In the genomic region with DNA sequence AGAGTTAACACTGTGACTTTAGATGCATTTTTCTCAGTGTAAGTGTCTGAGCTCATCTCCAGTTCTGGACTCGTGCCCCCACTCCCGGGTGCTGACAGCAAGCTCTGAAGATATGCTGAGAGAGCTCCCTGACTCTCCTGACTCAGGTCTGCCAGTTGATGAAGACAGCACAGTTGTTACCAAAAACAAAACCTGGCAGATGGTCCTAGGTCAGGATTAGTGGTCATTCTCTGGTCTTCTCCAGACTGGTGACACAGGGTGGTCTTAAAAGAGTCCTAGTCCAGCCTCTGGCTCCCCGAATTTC, we compare ENCODE assay signal across 15 cellular contexts. TPM values are rescaled to one million over a fixed set of nuclear protein-coding genes. Genes with fewer than 3 reads are reported as not detected.
A peak's percentile ranks its signal among the peaks of the same experiment; 100 is the strongest.
DNase-seq lines count a peak whose midpoint lies in the region; ATAC-seq and TF ChIP-seq lines count a peak whose summit lies in the region.
"Had no signal": no experiment of that assay in that cellular context is flagged by ENCODE, and none has a peak within 500 bp of the region (broad histone marks: within the 10 kb centered on the region; RNA-seq: fewer than 3 reads in every experiment).

No MANE protein-coding gene starts in this region.

- no peak for TF ChIP-seq POLR2A in ovary (IDR thresholded peaks at IDR 0.05)

- H3K27ac ChIP-seq in ovary: no peak overlapping the region
- H3K27ac ChIP-seq: left ventricle myocardium inferior had no signal

- TF ChIP-seq CTCF in HFFc6 (IDR thresholded peaks at IDR 0.05) (no peak), ovary (IDR thresholded peaks at IDR 0.05) (no peak)

- 11 to 14% (median 13%) methylated on average over 3 of the region's 3 CpGs for WGBS in ovary, 3 donors

- CTCF ChIA-PET in activated CD4-positive, alpha-beta T cell treated with anti-CD3 and anti-CD28 coated beads for 36 hours (lab: Charles Lee): interaction anchor here (0.5 to 2.9 kb wide), 13 partner anchors 8 to 1590 kb away, joined by 3 to 14 read pairs (median 3); partner anchors contain the start of gene TFIP11

- H3K36me3 Mint-ChIP-seq in activated CD4-positive, alpha-beta T cell treated with anti-CD3 and anti-CD28 coated beads for 36 hours (ENCODE audit: low read depth): no peaks in the 10 kb centered on the region
- no peaks in the 10 kb centered on the region for H3K36me3 Mint-ChIP-seq in HFFc6 (ENCODE audit: low read depth)
- peaks cover 0 to 40% of the 10 kb centered on the region in 2 donors for H3K36me3 Mint-ChIP-seq in activated naive CD4-positive, alpha-beta T cell treated with anti-CD3 and anti-CD28 coated beads, Interleukin-2, amount 50 U/mL, for 72 hours
- no peaks in the 10 kb centered on the region for H3K36me3 Mint-ChIP-seq in naive thymus-derived CD8-positive, alpha-beta T cell

- no peak for TF ChIP-seq EP300 in ovary (IDR thresholded peaks at IDR 0.05)

- H3K9me3 ChIP-seq in ovary: no peaks in the 10 kb centered on the region
- H3K9me3 ChIP-seq: left ventricle myocardium inferior had no signal

- no peaks in the 10 kb centered on the region for H3K36me3 ChIP-seq in ovary
- H3K36me3 ChIP-seq: left ventricle myocardium inferior had no signal

- intact Hi-C loops in activated CD4-positive, alpha-beta T cell treated with anti-CD3 and anti-CD28 coated beads for 36 hours (cut with DNase I, micrococcal nuclease): no loop called here
- intact Hi-C loops in ovary (cut with DNase I): no loop called here

- no peak for DNase-seq in activated CD4-positive, alpha-beta T cell treated with anti-CD3 and anti-CD28 coated beads for 36 hours
- no peak for DNase-seq in activated CD4-positive, alpha-beta T cell treated with anti-CD3 and anti-CD28 coated beads for 1 hour
- DNase-seq in HFFc6 (peak; percentile 70), NCI-H2081 treated with DMSO at 0.1 percent for 48 hours (lab: John Stamatoyannopoulos, UW) (no peak), ovary (no peak), NCI-H2196 treated with DMSO at 0.1 percent for 48 hours (lab: John Stamatoyannopoulos, UW; ENCODE audit: unreplicated experiment) (no peak)
- no peak for DNase-seq in activated naive CD4-positive, alpha-beta T cell treated with anti-CD3 and anti-CD28 coated beads, Interleukin-2, amount 50 U/mL, for 72 hours (ENCODE audit: low spot score in 2 of 2)
- no peak for DNase-seq in naive thymus-derived CD8-positive, alpha-beta T cell
- DNase-seq: activated CD4-positive, CD25-positive, alpha-beta regulatory T cell treated with anti-CD3 and anti-CD28 coated beads, Interleukin-2, amount 50 U/mL, for 72 hours; left ventricle myocardium inferior had no signal

- H3K4me1 Mint-ChIP-seq in activated CD4-positive, alpha-beta T cell treated with anti-CD3 and anti-CD28 coated beads for 36 hours: peaks cover 43% of the 10 kb centered on the region
- peaks cover 21% of the 10 kb centered on the region for H3K4me1 Mint-ChIP-seq in HFFc6 (ENCODE audit: low read depth)
- peaks cover 12 to 57% (median 50%) of the 10 kb centered on the region in 4 donors for H3K4me1 Mint-ChIP-seq in naive thymus-derived CD8-positive, alpha-beta T cell

- H3K27me3 ChIP-seq in ovary: no peaks in the 10 kb centered on the region

- H3K4me3 ChIP-seq in ovary: no peak overlapping the region
- H3K4me3 ChIP-seq: left ventricle myocardium inferior had no signal

- H3K27me3 Mint-ChIP-seq in activated CD4-positive, alpha-beta T cell treated with anti-CD3 and anti-CD28 coated beads for 36 hours: no peaks in the 10 kb centered on the region
- H3K27me3 Mint-ChIP-seq in HFFc6 (ENCODE audit: insufficient read depth): no peaks in the 10 kb centered on the region; the same call in 1 of the 2 replicates
- no peaks in the 10 kb centered on the region for H3K27me3 Mint-ChIP-seq in naive thymus-derived CD8-positive, alpha-beta T cell

- ATAC-seq in activated CD4-positive, alpha-beta T cell treated with anti-CD3 and anti-CD28 coated beads for 36 hours: no peak
- ATAC-seq in activated naive CD4-positive, alpha-beta T cell treated with anti-CD3 and anti-CD28 coated beads, Interleukin-2, amount 50 U/mL, for 72 hours: no peak
- no peak for ATAC-seq in naive thymus-derived CD8-positive, alpha-beta T cell

- H3K4me3 Mint-ChIP-seq in activated CD4-positive, alpha-beta T cell treated with anti-CD3 and anti-CD28 coated beads for 36 hours: no peak overlapping the region
- peak overlapping the region; percentile 41 for H3K4me3 Mint-ChIP-seq in HFFc6
- H3K4me3 Mint-ChIP-seq in naive thymus-derived CD8-positive, alpha-beta T cell: no peak overlapping the region

- H3K27ac Mint-ChIP-seq in activated CD4-positive, alpha-beta T cell treated with anti-CD3 and anti-CD28 coated beads for 36 hours: peak overlapping the region; percentile 71
- peak overlapping the region; percentile 78; the same call in 1 of the 2 replicates for H3K27ac Mint-ChIP-seq in HFFc6
- peak overlapping the region; percentile 9 to 76 for H3K27ac Mint-ChIP-seq in activated naive CD4-positive, alpha-beta T cell treated with anti-CD3 and anti-CD28 coated beads, Interleukin-2, amount 50 U/mL, for 72 hours
- peak overlapping the region in 7 of 10 donors; percentile 13 to 94 (median 60) for H3K27ac Mint-ChIP-seq in naive thymus-derived CD8-positive, alpha-beta T cell

- H3K9me3 Mint-ChIP-seq in activated CD4-positive, alpha-beta T cell treated with anti-CD3 and anti-CD28 coated beads for 36 hours (ENCODE audit: low read depth): no peaks in the 10 kb centered on the region
- H3K9me3 Mint-ChIP-seq in HFFc6: no peaks in the 10 kb centered on the region
- no peaks in the 10 kb centered on the region for H3K9me3 Mint-ChIP-seq in activated naive CD4-positive, alpha-beta T cell treated with anti-CD3 and anti-CD28 coated beads, Interleukin-2, amount 50 U/mL, for 72 hours
- no peaks in the 10 kb centered on the region for H3K9me3 Mint-ChIP-seq in naive thymus-derived CD8-positive, alpha-beta T cell
- H3K9me3 Mint-ChIP-seq: neural crest cell had no signal

- H3K4me1 ChIP-seq in ovary (ENCODE audit: insufficient read depth): no peaks in the 10 kb centered on the region
- H3K4me1 ChIP-seq: left ventricle myocardium inferior had no signal

- POLR2A ChIA-PET in activated CD4-positive, alpha-beta T cell treated with anti-CD3 and anti-CD28 coated beads for 36 hours (lab: Charles Lee): interaction anchor here (1.0 kb wide), 1 partner anchor 183 kb away, joined by 4 read pairs; the partner anchor contains the start of genes HPS4 and SRRD
- POLR2A ChIA-PET in naive thymus-derived CD8-positive, alpha-beta T cell (lab: Charles Lee): interaction anchor here (0.9 to 1.8 kb wide), 3 partner anchors 14 to 165 kb away, joined by 4 to 5 read pairs (median 5); no protein-coding TSS in a partner anchor

RNA-seq across cellular contexts. Expression of gene MIAT, which starts 8.6 kb away (rescaled TPM):
- 10 to 100 TPM; 18.5 to 19.7 TPM for total RNA-seq in activated CD4-positive, alpha-beta T cell treated with anti-CD3 and anti-CD28 coated beads for 36 hours
- total RNA-seq in HFFc6 (2021; fragmentation: NEBNext Ultra II Directional; extraction: Animal tissue kit (Norgen Biotek cat#: 25700)): under 1 TPM; 0.55 to 0.89 (median 0.75) TPM
- 100 to 1,000 TPM in 1 of 2 donors, 10 to 100 TPM in 1; 11.4 to 138 TPM for total RNA-seq in activated naive CD4-positive, alpha-beta T cell treated with anti-CD3 and anti-CD28 coated beads, Interleukin-2, amount 50 U/mL, for 72 hours
- total RNA-seq in naive thymus-derived CD8-positive, alpha-beta T cell: 100 to 1,000 TPM; 357 to 362 TPM
- polyA plus RNA-seq in naive thymus-derived CD8-positive, alpha-beta T cell: under 1 TPM; 0.06 to 0.76 (median 0.63) TPM
- under 1 TPM; 0.34 to 0.85 (median 0.56) TPM for total RNA-seq in ovary
- polyA plus RNA-seq in ovary: under 1 TPM; 0.15 to 0.97 TPM

RNA-seq across cellular contexts. Expression of gene CRYBA4, which starts 44.2 kb away (rescaled TPM):
- total RNA-seq in activated CD4-positive, alpha-beta T cell treated with anti-CD3 and anti-CD28 coated beads for 36 hours: not detected
- not detected for total RNA-seq in HFFc6 (2021; fragmentation: NEBNext Ultra II Directional; extraction: Animal tissue kit (Norgen Biotek cat#: 25700))
- not detected for total RNA-seq in activated naive CD4-positive, alpha-beta T cell treated with anti-CD3 and anti-CD28 coated beads, Interleukin-2, amount 50 U/mL, for 72 hours
- total RNA-seq in naive thymus-derived CD8-positive, alpha-beta T cell: not detected
- polyA plus RNA-seq in naive thymus-derived CD8-positive, alpha-beta T cell: under 1 TPM in 1 of 3 donors, not detected in 2; 0.43 TPM
- under 1 TPM in 1 of 7 donors, not detected in 6; 0.59 TPM for total RNA-seq in ovary
- not detected for polyA plus RNA-seq in ovary
- total RNA-seq: A172, Calu3, left ventricle myocardium inferior, neural crest cell, subcutaneous adipose tissue had no signal
- polyA plus RNA-seq: esophagus had no signal

RNA-seq across cellular contexts. Expression of gene CRYBB1, which starts 48.2 kb away (rescaled TPM):
- total RNA-seq in activated CD4-positive, alpha-beta T cell treated with anti-CD3 and anti-CD28 coated beads for 36 hours: not detected
- not detected for total RNA-seq in HFFc6 (2021; fragmentation: NEBNext Ultra II Directional; extraction: Animal tissue kit (Norgen Biotek cat#: 25700))
- total RNA-seq in activated naive CD4-positive, alpha-beta T cell treated with anti-CD3 and anti-CD28 coated beads, Interleukin-2, amount 50 U/mL, for 72 hours: not detected
- not detected for total RNA-seq in naive thymus-derived CD8-positive, alpha-beta T cell
- not detected for polyA plus RNA-seq in naive thymus-derived CD8-positive, alpha-beta T cell
- total RNA-seq in ovary: 1 to 10 TPM in 1 of 7 donors, under 1 TPM in 4, not detected in 2; 0.26 to 1.4 (median 0.34) TPM
- under 1 TPM; 0.48 to 0.80 TPM for polyA plus RNA-seq in ovary
- total RNA-seq: A172, Calu3, neural crest cell had no signal

Comparison
In these comparisons a context has a peak if more than half of its experiments do, and no peak if none do; other contexts are left out.
1. RNA of gene MIAT, which starts 8.6 kb away (total RNA-seq): 357 to 362 TPM in naive thymus-derived CD8-positive, alpha-beta T cell, 11.4 to 138 TPM in activated naive CD4-positive, alpha-beta T cell treated with anti-CD3 and anti-CD28 coated beads, Interleukin-2, amount 50 U/mL, for 72 hours and 18.5 to 19.7 TPM in activated CD4-positive, alpha-beta T cell treated with anti-CD3 and anti-CD28 coated beads for 36 hours; 0.55 to 0.89 TPM in HFFc6 and 0.34 to 0.85 TPM in ovary; every median in the first group is over 4 times any median in the second.
2. Peak in every context shown above with its lines, with median percentiles within 50 percentile points of each other: H3K27ac Mint-ChIP-seq.